Comparison of ENCODE assay signal across 22 cellular contexts in the genomic region with DNA sequence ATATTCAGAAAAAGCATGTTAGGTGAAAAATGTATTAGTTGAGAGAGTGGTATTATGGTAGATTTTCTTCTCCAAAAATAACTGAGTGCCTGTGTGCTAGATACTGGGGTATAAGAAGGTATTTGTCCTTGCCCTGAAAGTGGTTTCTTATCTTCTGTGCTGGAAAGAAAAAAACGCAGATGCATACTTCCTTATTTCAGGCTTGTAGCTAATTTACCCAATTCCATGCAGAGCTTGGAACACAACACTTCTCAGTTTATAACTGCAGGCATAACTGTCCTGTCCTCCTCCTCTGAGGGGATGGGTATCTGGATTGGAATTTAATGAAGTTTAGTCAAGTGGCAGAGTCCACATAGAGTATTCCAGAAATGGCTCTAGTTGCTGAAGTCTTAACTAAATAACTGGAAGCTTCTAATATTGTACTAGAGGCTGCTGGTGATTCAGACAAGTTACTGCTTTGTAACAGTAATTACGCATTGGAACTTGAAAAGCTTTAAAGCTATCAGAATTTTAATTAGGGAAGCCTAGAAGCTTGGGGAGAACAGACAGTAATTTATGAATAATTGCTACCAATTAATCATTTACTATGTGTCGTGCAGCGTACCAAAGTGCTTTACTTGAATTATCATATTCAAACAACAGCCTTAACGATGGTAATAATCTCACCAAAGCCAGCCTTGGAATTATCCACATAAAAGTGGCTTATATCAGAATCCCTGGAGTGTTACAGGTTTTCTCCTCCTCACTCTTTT. TPM values are rescaled to one million over a fixed set of nuclear protein-coding genes. Genes with fewer than 3 reads are reported as not detected.
DNase-seq lines count a peak whose midpoint lies in the region; ATAC-seq, FAIRE-seq and TF ChIP-seq lines count a peak whose summit lies in the region.
"Had no signal": no experiment of that assay in that cellular context is flagged by ENCODE, and none has a peak within 500 bp of the region (broad histone marks: within the 10 kb centered on the region; RNA-seq: fewer than 3 reads in every experiment).

No MANE protein-coding gene starts in this region.

- no peak overlapping the region for H3K4me2 ChIP-seq in hepatocyte

- no peak overlapping the region for H2AFZ ChIP-seq in hepatocyte

- FAIRE-seq in pancreas (lab: Jason Lieb, UNC) = no peak
- FAIRE-seq in GM19239 (lab: Jason Lieb, UNC) = no peak
- FAIRE-seq: endothelial cell of umbilical vein, H1, TTC549 had no signal

- no peaks in the 10 kb centered on the region for H3K27me3 ChIP-seq in hepatocyte
- H3K27me3 ChIP-seq in pancreas = no peaks in the 10 kb centered on the region
- H3K27me3 ChIP-seq: foreskin keratinocyte, Peyer's patch had no signal

- TF ChIP-seq CTCF in hepatocyte (IDR thresholded peaks at IDR 0.05; ENCODE audit: poor library complexity) (no peak), pancreas (IDR thresholded peaks at IDR 0.05) (no peak)

- no peaks in the 10 kb centered on the region for H3K9me2 ChIP-seq in hepatocyte (replicated peaks; ENCODE audit: insufficient read depth)

- H3K4me3 ChIP-seq in hepatocyte (no peak overlapping the region), pancreas (no peak overlapping the region)
- H3K4me3 ChIP-seq: Peyer's patch had no signal

- peak overlapping the region; percentile 54 for H3K27ac ChIP-seq in hepatocyte
- peak overlapping the region in 3 of 4 donors; percentile 13 to 43 (median 40) for H3K27ac ChIP-seq in pancreas
- H3K27ac ChIP-seq: foreskin keratinocyte, Peyer's patch had no signal

- H3K4me1 ChIP-seq in hepatocyte (ENCODE audit: insufficient read depth) = peaks cover 29% of the 10 kb centered on the region
- H3K4me1 ChIP-seq in pancreas = peaks cover 15 to 32% (median 24%) of the 10 kb centered on the region in 3 donors

- H3K9me3 ChIP-seq in hepatocyte (ENCODE audit: low read depth) (no peaks in the 10 kb centered on the region), pancreas (no peaks in the 10 kb centered on the region)
- H3K9me3 ChIP-seq: Peyer's patch had no signal

- H3K79me2 ChIP-seq in hepatocyte = peaks cover 24% of the 10 kb centered on the region

- no peaks in the 10 kb centered on the region for H3K36me3 ChIP-seq in hepatocyte (replicated peaks; ENCODE audit: insufficient read depth, low read depth)
- peaks cover 0 to 27% (median 13%) of the 10 kb centered on the region in 3 donors for H3K36me3 ChIP-seq in pancreas

- intact Hi-C loops in pancreas (cut with DNase I) = no loop called here

- 67% methylated on average over 5 of the region's 5 CpGs for WGBS in hepatocyte (ENCODE audit: low lambda C conversion rate, missing lambda C conversion rate)
- 15 to 19% methylated on average over 5 of the region's 5 CpGs for WGBS in pancreas, 2 donors

- in situ Hi-C loops in KBM-7 (cut with MboI; ENCODE audit: low pct_unique_long_range_greater_than_20kb, low sequenced_read_pairs) (no loop called here), ACHN (cut with HindIII; ENCODE audit: low pct_ligation_motif_present, low pct_unique_long_range_greater_than_20kb, low sequenced_read_pairs) (no loop called here)

- peak; percentile 35 for DNase-seq in KBM-7
- peak; percentile 81 for DNase-seq in OCI-M1 (lab: John Stamatoyannopoulos, UW)
- no peak for DNase-seq in hepatocyte (ENCODE audit: low spot score)
- DNase-seq in pancreas = no peak
- no peak for DNase-seq in cerebellum (ENCODE audit: low spot score)
- no peak for DNase-seq in ACHN
- no peak for DNase-seq in GM19239 (ENCODE audit: insufficient read length, low spot score)
- DNase-seq: activated naive CD4-positive, alpha-beta T cell treated with Interleukin-2 at 50 U/mL for 16 hours; AML-193; COR-L47; foreskin keratinocyte; naive B cell; NCI-H1092 treated with DMSO at 0.1 percent for 48 hours; Peyer's patch; posterior cingulate gyrus had no signal

- peaks cover 12% of the 10 kb centered on the region for H4K20me1 ChIP-seq in hepatocyte (ENCODE audit: insufficient read depth, poor library complexity, severe bottlenecking)

- ATAC-seq in pancreas (peak; percentile 38 to 63 (median 54)), GM18873 (IDR thresholded peaks at IDR 0.05; ENCODE audit: low FRiP score, unreplicated experiment) (no peak)
- ATAC-seq: foreskin keratinocyte had no signal

RNA-seq across cellular contexts. Expression of gene C11orf91, which starts 12.7 kb away (rescaled TPM):
- not detected in 2 replicates for total RNA-seq in hepatocyte
- not detected in 2 replicates for polyA plus RNA-seq in hepatocyte
- under 1 TPM in 2 of 6 donors, not detected in 4; 0.26 to 0.28 TPM for total RNA-seq in pancreas
- polyA plus RNA-seq in pancreas = under 1 TPM in 1 of 2 donors, not detected in 1; 0.31 TPM
- total RNA-seq in cerebellum = not detected
- total RNA-seq: Daoy, H1, lung microvascular endothelial cell, Peyer's patch, temporal lobe had no signal
- polyA plus RNA-seq: H1 had no signal

RNA-seq across cellular contexts. Expression of gene CD59, which starts 22.9 kb away (rescaled TPM):
- total RNA-seq in hepatocyte (298 and 316 TPM in 2 replicates), pancreas (100 to 1,000 TPM; 129 to 495 (median 176) TPM), cerebellum (59.8 TPM)
- polyA plus RNA-seq in hepatocyte (337 and 346 TPM in 2 replicates), pancreas (100 to 1,000 TPM in 1 of 2 donors, 10 to 100 TPM in 1; 44.4 to 179 TPM)

Comparison
In these comparisons a context has a peak if more than half of its experiments do, and no peak if none do; other contexts are left out.
1. DNase-seq: peak in KBM-7 (single experiment) and OCI-M1 (single experiment); none in hepatocyte (single experiment), pancreas (0 of 6), cerebellum (single experiment), ACHN (single experiment) and GM19239 (single experiment).